ENCODE assay signal across 23 cellular contexts in the genomic region with DNA sequence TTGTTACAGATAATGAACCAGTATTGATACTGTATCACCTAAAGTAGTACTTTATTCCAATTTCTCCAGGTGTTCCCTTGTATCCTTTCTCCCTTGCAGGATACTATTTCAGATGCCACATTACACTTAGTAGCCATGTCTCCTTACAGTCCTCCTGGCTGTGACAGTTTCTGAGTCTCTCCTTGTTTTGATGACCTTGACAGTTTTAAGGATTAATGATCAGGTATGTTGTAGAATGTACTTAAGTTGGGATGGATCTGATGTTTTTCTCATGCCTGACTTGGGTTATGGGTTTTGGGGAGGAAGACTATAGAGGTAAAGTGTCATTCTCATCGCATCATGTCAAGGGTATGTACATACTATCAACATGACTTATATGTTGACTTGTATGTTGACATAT.
DNase-seq lines count a peak whose midpoint lies in the region; ATAC-seq, FAIRE-seq and TF ChIP-seq lines count a peak whose summit lies in the region.
"Had no signal": no experiment of that assay in that cellular context is flagged by ENCODE, and none has a peak within 500 bp of the region (broad histone marks: within the 10 kb centered on the region; RNA-seq: fewer than 3 reads in every experiment).

No MANE protein-coding gene starts in this region.

- H4K20me1 ChIP-seq in BLaER1 treated with 17β-estradiol and CSF1 and Interleukin-3, amounts not matched to agents 10 nM and 100 nM, result no peaks in the 10 kb centered on the region
- no peaks in the 10 kb centered on the region for H4K20me1 ChIP-seq in K562 (replicated peaks; ENCODE audit: control insufficient read depth, insufficient read depth, low read length)

- POLR2A ChIA-PET in A549 (lab: Yijun Ruan, JAX), result no interaction called here
- POLR2A ChIA-PET in K562 (lab: Yijun Ruan, JAX), result interaction anchor here (1.0 kb wide), 1 partner anchor 16 kb away, joined by 5 read pairs; no protein-coding TSS in a partner anchor

- TF ChIP-seq EP300 in A549 (IDR thresholded peaks at IDR 0.05) (no peak), K562 (IDR thresholded peaks at IDR 0.05; ENCODE audit: low read length) (no peak)

- intact Hi-C loops in left ventricle myocardium inferior (cut with micrococcal nuclease) (no loop called here), Right ventricle myocardium inferior (cut with DNase I) (no loop called here), K562 (cut with micrococcal nuclease) (no loop called here)

- TF ChIP-seq RAD21 in A549 (conservative IDR thresholded peaks at IDR 0.05 in 1 of 2, IDR thresholded peaks at IDR 0.05 in 1 of 2) (no peak), K562 (CRISPR knock-in tag; conservative IDR thresholded peaks at IDR 0.05 in 1 of 2, IDR thresholded peaks at IDR 0.05 in 1 of 2) (no peak)

- DNase-seq in left ventricle myocardium inferior, result no peak
- DNase-seq in Right ventricle myocardium inferior (ENCODE audit: missing footprints), result no peak
- no peak for DNase-seq in A549 (ENCODE audit: low read depth in 1 of 2, low spot score in 1 of 2)
- no peak for DNase-seq in K562 (ENCODE audit: extremely low read depth in 1 of 4, low spot score in 3 of 4)
- DNase-seq in T-helper 1 cell, result no peak
- DNase-seq: ACHN; BE2C; C1 segment of cervical spinal cord; CD4-positive, alpha-beta memory T cell; CD4-positive, CD25-positive, alpha-beta regulatory T cell; CD8-positive, alpha-beta memory T cell; COR-L47; DMS 273 treated with DMSO at 0.1 percent for 48 hours; DMS153; DMS53; DMS79; DND-41; EL; GDM1 had no signal

- TF ChIP-seq POLR2A in A549 (IDR thresholded peaks at IDR 0.05; ENCODE audit: low read length) (no peak), K562 (conservative IDR thresholded peaks at IDR 0.05) (no peak)

- H3K9ac ChIP-seq in BLaER1 treated with 17β-estradiol and CSF1 and Interleukin-3, amounts not matched to agents 10 nM and 100 nM, result no peak overlapping the region
- H3K9ac ChIP-seq in K562 (ENCODE audit: insufficient read depth in 1 of 2, low read depth in 2 of 2, low read length in 2 of 2), result no peak overlapping the region

- H3K4me3 ChIP-seq in left ventricle myocardium inferior (no peak overlapping the region), A549 (no peak overlapping the region), K562 (no peak overlapping the region)
- no peak overlapping the region for H3K4me3 ChIP-seq in BLaER1 treated with 17β-estradiol and CSF1 and Interleukin-3, amounts not matched to agents 10 nM and 100 nM
- H3K4me3 ChIP-seq: GM12878 had no signal

- H3K4me2 ChIP-seq in A549 (no peak overlapping the region), K562 (ENCODE audit: insufficient read depth, low read length) (no peak overlapping the region)
- peak overlapping the region in 6 of 11 experiments; percentile 18 to 79 (median 46); a peak in 4 of 22 replicates for H3K4me2 ChIP-seq in BLaER1 treated with 17β-estradiol and CSF1 and Interleukin-3, amounts not matched to agents 10 nM and 100 nM

- FAIRE-seq in A549 (lab: Jason Lieb, UNC) (no peak), K562 (lab: Jason Lieb, UNC) (no peak)
- FAIRE-seq: GM12878 had no signal

- no peaks in the 10 kb centered on the region for H3K27me3 ChIP-seq in left ventricle myocardium inferior (ENCODE audit: low read depth)
- no peaks in the 10 kb centered on the region for H3K27me3 ChIP-seq in BLaER1 treated with 17β-estradiol and CSF1 and Interleukin-3, amounts not matched to agents 10 nM and 100 nM
- peaks cover 0 to 10% of the 10 kb centered on the region in 2 experiments; a peak in 2 of 5 replicates for H3K27me3 ChIP-seq in K562 (ENCODE audit: control insufficient read depth in 2 of 2, insufficient read depth in 2 of 2, low read length in 2 of 2)
- H3K27me3 ChIP-seq: BE2C had no signal

- H3K27ac ChIP-seq in left ventricle myocardium inferior (replicated peaks) (peak overlapping the region; percentile 36), A549 (no peak overlapping the region), K562 (ENCODE audit: extremely low read depth, low read depth, low read length) (no peak overlapping the region)
- no peak overlapping the region for H3K27ac ChIP-seq in BLaER1 treated with 17β-estradiol and CSF1 and Interleukin-3, amounts not matched to agents 10 nM and 100 nM
- H3K27ac ChIP-seq: 22Rv1 had no signal

- in situ Hi-C loops in K562 (cut with MboI), result no loop called here

- H2AFZ ChIP-seq in K562 (ENCODE audit: low read depth, low read length), result no peak overlapping the region

- TF ChIP-seq CTCF in left ventricle myocardium inferior (IDR thresholded peaks at IDR 0.05; ENCODE audit: borderline replicate concordance) (no peak), A549 (IDR thresholded peaks at IDR 0.05) (no peak), K562 (IDR thresholded peaks at IDR 0.05 in 2 of 3, conservative IDR thresholded peaks at IDR 0.05 in 1 of 3; ENCODE audit: insufficient read depth in 2 of 3, low read depth in 1 of 3, low read length in 3 of 3) (no peak)

- H3K4me1 ChIP-seq in left ventricle myocardium inferior, result peaks cover 9% of the 10 kb centered on the region
- H3K4me1 ChIP-seq in A549, result peaks cover 10% of the 10 kb centered on the region
- peaks cover 30 to 45% (median 35%) of the 10 kb centered on the region in 10 experiments for H3K4me1 ChIP-seq in BLaER1 treated with 17β-estradiol and CSF1 and Interleukin-3, amounts not matched to agents 10 nM and 100 nM
- peaks cover 0 to 4% of the 10 kb centered on the region in 2 experiments; a peak in 1 of 5 replicates for H3K4me1 ChIP-seq in K562 (replicated peaks in 1 of 2; ENCODE audit: control insufficient read depth in 2 of 2, insufficient read depth in 2 of 2, low read length in 2 of 2)
- H3K4me1 ChIP-seq: BE2C had no signal

- peaks cover 2% of the 10 kb centered on the region for H3K9me1 ChIP-seq in K562 (ENCODE audit: control insufficient read depth, insufficient read depth, low read length)

- BruUV-seq in K562 (replicated peaks; lab: Mats Ljungman, UMichigan), result no TSS peak

- 34% methylated on average over 1 of the region's 1 CpG for WGBS in A549 (ENCODE audit: missing lambda C conversion rate)
- 0% methylated on average over 1 of the region's 1 CpG for WGBS in K562 (ENCODE audit: insufficient coverage, low coverage, missing lambda C conversion rate)

- no peaks in the 10 kb centered on the region for H3K79me2 ChIP-seq in K562 (ENCODE audit: control insufficient read depth, insufficient read depth, low read length)

- H3K9me3 ChIP-seq in left ventricle myocardium inferior (replicated peaks) (peaks cover 5% of the 10 kb centered on the region), A549 (peaks cover 2% of the 10 kb centered on the region; the same call in 1 of the 3 replicates), K562 (replicated peaks; ENCODE audit: control insufficient read depth, insufficient read depth, low read depth, low read length) (no peaks in the 10 kb centered on the region)
- peaks cover 0 to 17% (median 10%) of the 10 kb centered on the region in 11 experiments; a peak in 11 of 22 replicates for H3K9me3 ChIP-seq in BLaER1 treated with 17β-estradiol and CSF1 and Interleukin-3, amounts not matched to agents 10 nM and 100 nM (replicated peaks in 1 of 11)
- H3K9me3 ChIP-seq: BE2C had no signal

- no peak for ATAC-seq in Right ventricle myocardium inferior
- no peak for ATAC-seq in A549
- no peak for ATAC-seq in K562
- no peak for ATAC-seq in GM19035 (IDR thresholded peaks at IDR 0.05; ENCODE audit: unreplicated experiment)
- ATAC-seq: GM12878 had no signal

- H3K36me3 ChIP-seq in left ventricle myocardium inferior, result no peaks in the 10 kb centered on the region
- H3K36me3 ChIP-seq in BLaER1 treated with 17β-estradiol and CSF1 and Interleukin-3, amounts not matched to agents 10 nM and 100 nM, result no peaks in the 10 kb centered on the region
- H3K36me3 ChIP-seq in K562 (ENCODE audit: control insufficient read depth, insufficient read depth, low read length), result no peaks in the 10 kb centered on the region
- H3K36me3 ChIP-seq: BE2C had no signal

- CTCF ChIA-PET in A549 (lab: Yijun Ruan, JAX) (no interaction called here), K562 (lab: Yijun Ruan, JAX; ENCODE audit: low intra/inter-chr PET ratio) (no interaction called here)

TF ChIP-seq in A549, 52 proteins besides CTCF, POLR2A, EP300 and RAD21:
- TF ChIP-seq CBX2 (IDR thresholded peaks at IDR 0.05; ENCODE audit: borderline replicate concordance, low read depth) (no peak), MAFK (IDR thresholded peaks at IDR 0.05; ENCODE audit: partially characterized antibody) (peak; percentile 64)

TF ChIP-seq in K562, 482 proteins besides CTCF, POLR2A, EP300 and RAD21 (continues in another document):
- TF ChIP-seq SMAD4 (CRISPR knock-in tag; conservative IDR thresholded peaks at IDR 0.05) (no peak), JUNB (CRISPR knock-in tag; conservative IDR thresholded peaks at IDR 0.05) (no peak), NR2F6 (CRISPR knock-in tag; IDR thresholded peaks at IDR 0.05) (no peak), ZNF316 (IDR thresholded peaks at IDR 0.05) (peak; percentile 35; the same call in 1 of the 2 replicates)

Comparison
In these comparisons a context has a peak if more than half of its experiments do, and no peak if none do; other contexts are left out.
1. H3K4me2 ChIP-seq: peak in BLaER1 treated with 17β-estradiol and CSF1 and Interleukin-3, amounts not matched to agents 10 nM and 100 nM (6 of 11); none in A549 (single experiment) and K562 (single experiment).